Comparison of ENCODE assay signal across 9 cellular contexts in the genomic region with DNA sequence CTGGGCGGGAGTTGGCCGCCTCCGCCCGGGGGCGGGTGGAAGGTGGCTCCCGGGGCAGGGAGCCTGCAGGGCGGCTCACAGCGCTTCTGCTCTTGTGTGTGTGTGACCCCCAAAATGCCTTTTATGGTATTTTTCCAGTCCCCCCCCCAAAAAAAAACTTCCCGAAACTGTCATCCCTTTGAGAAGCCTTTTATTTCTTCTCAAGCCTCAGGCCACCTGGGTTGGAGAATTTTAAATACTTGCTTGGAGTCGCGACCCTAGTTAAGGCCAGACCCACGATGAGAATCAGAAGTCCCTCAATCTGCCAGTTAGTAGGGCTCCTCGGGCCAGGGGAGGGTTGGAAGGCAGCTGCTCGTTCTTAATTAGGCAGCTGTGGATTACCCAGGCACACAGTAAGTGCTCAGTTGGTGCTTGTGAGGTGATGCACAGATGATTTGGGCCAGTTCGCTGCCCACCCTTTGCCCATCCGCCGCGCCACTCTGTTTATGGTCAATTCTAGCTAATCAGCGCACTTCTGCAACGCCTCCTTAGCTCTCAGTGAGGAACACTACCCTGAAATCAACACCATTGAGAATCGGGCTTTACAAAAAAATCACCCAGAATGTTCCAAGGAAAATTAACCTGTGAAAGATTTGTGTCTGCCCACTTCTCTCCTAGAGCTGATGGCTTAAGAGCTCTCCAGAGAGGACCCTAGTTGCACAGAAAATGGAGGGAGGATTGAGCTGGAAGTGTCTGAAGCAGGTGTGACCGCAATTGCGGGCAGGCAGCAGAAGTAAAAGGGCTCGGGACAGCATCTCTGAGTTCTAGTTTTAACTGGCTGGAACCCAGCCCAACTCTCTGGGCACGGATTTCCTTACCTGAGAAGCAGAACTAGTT. TPM values are rescaled to one million over a fixed set of nuclear protein-coding genes. Genes with fewer than 3 reads are reported as not detected.
A peak's percentile ranks its signal among the peaks of the same experiment; 100 is the strongest.
DNase-seq lines count a peak whose midpoint lies in the region; ATAC-seq, FAIRE-seq and TF ChIP-seq lines count a peak whose summit lies in the region.
"Had no signal": no experiment of that assay in that cellular context is flagged by ENCODE, and none has a peak within 500 bp of the region (broad histone marks: within the 10 kb centered on the region; RNA-seq: fewer than 3 reads in every experiment).

No MANE protein-coding gene starts in this region.

- H3K27me3 ChIP-seq in neutrophil: peaks cover 75% of the 10 kb centered on the region

- H3K4me3 ChIP-seq in AG09309 (ENCODE audit: control insufficient read depth, low read depth, low read length): peak overlapping the region; percentile 80
- peak overlapping the region; percentile 77 for H3K4me3 ChIP-seq in epithelial cell of proximal tubule (ENCODE audit: low read depth, low read length)
- H3K4me3 ChIP-seq in neutrophil (ENCODE audit: low read depth in 1 of 2, low read length in 1 of 2): peak overlapping the region; percentile 43 to 68

- ATAC-seq in HG02973 (IDR thresholded peaks at IDR 0.05; ENCODE audit: unreplicated experiment): no peak
- no peak for ATAC-seq in GM18909 (IDR thresholded peaks at IDR 0.05; ENCODE audit: poor library complexity, unreplicated experiment)

- TF ChIP-seq CTCF in AG09309 (IDR thresholded peaks at IDR 0.05; ENCODE audit: control insufficient read depth, insufficient read depth, low read depth, low read length, missing control alignments) (no peak), epithelial cell of proximal tubule (conservative IDR thresholded peaks at IDR 0.05; ENCODE audit: low read depth, low read length) (no peak), neutrophil (IDR thresholded peaks at IDR 0.05) (no peak)

- H3K27ac ChIP-seq in neutrophil: no peak overlapping the region

- DNase-seq in AG09309 (ENCODE audit: low read depth) (no peak), GM19239 (ENCODE audit: insufficient read length, low spot score) (peak; percentile 36), RPMI7951 (ENCODE audit: low read depth) (peak; percentile 10), epithelial cell of proximal tubule (ENCODE audit: low read depth) (no peak), putamen (ENCODE audit: low spot score) (no peak)

- FAIRE-seq in GM19239 (lab: Jason Lieb, UNC): peak; percentile 64
- FAIRE-seq: islet of Langerhans had no signal

- peaks cover 26 to 40% of the 10 kb centered on the region in 2 experiments for H3K4me1 ChIP-seq in neutrophil (ENCODE audit: control insufficient read depth in 1 of 2, insufficient read depth in 1 of 2, low read depth in 1 of 2, low read length in 1 of 2)

- H3K36me3 ChIP-seq in neutrophil: no peaks in the 10 kb centered on the region

- no peaks in the 10 kb centered on the region for H3K9me3 ChIP-seq in neutrophil

RNA-seq across cellular contexts. Expression of a gene that starts 0.6 kb away (rescaled TPM):
- 10.1 and 13.2 TPM in 2 replicates for total RNA-seq in RPMI7951 (2014; rRNA removed; shearing (Covaris generic))
- 6.1 and 22.7 TPM in 2 replicates for total RNA-seq in epithelial cell of proximal tubule

Comparison
In these comparisons a context has a peak if more than half of its experiments do, and no peak if none do; other contexts are left out.
1. DNase-seq: peak in GM19239 (single experiment) and RPMI7951 (single experiment); none in AG09309 (single experiment), epithelial cell of proximal tubule (single experiment) and putamen (single experiment).
2. Peak in every context shown above with its lines, with median percentiles within 50 percentile points of each other: H3K4me3 ChIP-seq.